In genomic region chr10:18647945-18648344, GRCh38 we compare ENCODE assay signal across 1 cellular context.
TF ChIP-seq lines count a peak whose summit lies in the region.

No MANE protein-coding gene starts in this region.

TF ChIP-seq in K562, 482 proteins besides CTCF, POLR2A, EP300 and RAD21:
- TF ChIP-seq ZBTB33 (CRISPR knock-in tag; IDR thresholded peaks at IDR 0.05): no peak
- no peak for TF ChIP-seq TGIF2 (CRISPR knock-in tag; IDR thresholded peaks at IDR 0.05)
- no peak for TF ChIP-seq GATAD2B (IDR thresholded peaks at IDR 0.05; ENCODE audit: borderline replicate concordance)
- TF ChIP-seq NRF1 (conservative IDR thresholded peaks at IDR 0.05 in 1 of 2, IDR thresholded peaks at IDR 0.05 in 1 of 2): no peak
- no peak for TF ChIP-seq ZNF3 (CRISPR knock-in tag; IDR thresholded peaks at IDR 0.05)
- no peak for TF ChIP-seq E2F4 (CRISPR knock-in tag; IDR thresholded peaks at IDR 0.05; ENCODE audit: low read depth)
- TF ChIP-seq CBFA2T3 (IDR thresholded peaks at IDR 0.05): peak; percentile 62
- TF ChIP-seq ELK3 (CRISPR knock-in tag; IDR thresholded peaks at IDR 0.05): no peak
- TF ChIP-seq TCF3 (CRISPR knock-in tag; IDR thresholded peaks at IDR 0.05): peak; percentile 66
- peak; percentile 64 for TF ChIP-seq TAL1 (IDR thresholded peaks at IDR 0.05)
- no peak for TF ChIP-seq ID3 (CRISPR knock-in tag; IDR thresholded peaks at IDR 0.05)
- TF ChIP-seq ID3 (tag; IDR thresholded peaks at IDR 0.05): no peak
- TF ChIP-seq ZNF165 (CRISPR knock-in tag; IDR thresholded peaks at IDR 0.05; ENCODE audit: borderline replicate concordance): no peak
- TF ChIP-seq HDAC8 (tag; IDR thresholded peaks at IDR 0.05): no peak
- TF ChIP-seq ZNF551 (CRISPR knock-in tag; IDR thresholded peaks at IDR 0.05): no peak
- no peak for TF ChIP-seq SNRNP70 (optimal IDR thresholded peaks at IDR 0.05; ENCODE audit: low read depth, low read length)
- TF ChIP-seq POLR2H (tag; IDR thresholded peaks at IDR 0.05; ENCODE audit: low read depth): no peak
- TF ChIP-seq ZNF318 (IDR thresholded peaks at IDR 0.05; ENCODE audit: borderline replicate concordance in 1 of 2, low read depth in 1 of 2): no peak
- peak; percentile 20; the same call in 1 of the 2 replicates for TF ChIP-seq CBFA2T2 (conservative IDR thresholded peaks at IDR 0.05)
- TF ChIP-seq E2F5 (CRISPR knock-in tag; IDR thresholded peaks at IDR 0.05): no peak
- no peak for TF ChIP-seq ATF6 (CRISPR knock-in tag; IDR thresholded peaks at IDR 0.05)
- peak; percentile 66 for TF ChIP-seq ARID1B (IDR thresholded peaks at IDR 0.05)
- peak; percentile 69 for TF ChIP-seq TEAD4 (IDR thresholded peaks at IDR 0.05; ENCODE audit: low read length)
- TF ChIP-seq TEAD4 (CRISPR knock-in tag; IDR thresholded peaks at IDR 0.05; ENCODE audit: borderline replicate concordance): no peak
